8 cellular contexts compared by ENCODE assay signal in genomic region chr2:45342-46130, GRCh38. TPM values are rescaled to one million over a fixed set of nuclear protein-coding genes. Genes with fewer than 3 reads are reported as not detected.
DNase-seq lines count a peak whose midpoint lies in the region; ATAC-seq and TF ChIP-seq lines count a peak whose summit lies in the region.

No MANE protein-coding gene starts in this region.

- peak overlapping the region; percentile 89 for H3K4me2 ChIP-seq in smooth muscle cell

- ATAC-seq in HG03354 (IDR thresholded peaks at IDR 0.05; ENCODE audit: poor library complexity, severe bottlenecking, unreplicated experiment) (peak; percentile 28), omental fat pad (ENCODE audit: low FRiP score) (no peak), GM19452 (IDR thresholded peaks at IDR 0.05; ENCODE audit: unreplicated experiment) (no peak)
- peak; percentile 9 to 44 for ATAC-seq in activated T-cell treated with anti-CD3 and anti-CD28 coated beads, Interleukin-2, amount 50 U/mL, for 4 hours

- TF ChIP-seq CTCF in smooth muscle cell (IDR thresholded peaks at IDR 0.05; ENCODE audit: borderline replicate concordance, insufficient read depth, poor library complexity, severe bottlenecking) = no peak
- TF ChIP-seq CTCF in omental fat pad (IDR thresholded peaks at IDR 0.05) = no peak

- peak overlapping the region; percentile 87 for H3K4me3 ChIP-seq in iPS-20b (ENCODE audit: low read length)
- peak overlapping the region; percentile 62 for H3K4me3 ChIP-seq in smooth muscle cell

- H3K4me1 ChIP-seq in iPS-20b (ENCODE audit: insufficient read depth, low read length) (peaks cover 23% of the 10 kb centered on the region), smooth muscle cell (ENCODE audit: low read depth) (peaks cover 3% of the 10 kb centered on the region)

- H3K9me3 ChIP-seq in iPS-20b (ENCODE audit: insufficient read depth, low read depth, low read length) (no peaks in the 10 kb centered on the region), smooth muscle cell (replicated peaks; ENCODE audit: low read depth) (no peaks in the 10 kb centered on the region)

- H4K20me1 ChIP-seq in smooth muscle cell (ENCODE audit: low read depth) = no peaks in the 10 kb centered on the region

- no peaks in the 10 kb centered on the region for H3F3A ChIP-seq in smooth muscle cell (ENCODE audit: low read depth)

- peaks cover 45% of the 10 kb centered on the region for H3K27me3 ChIP-seq in iPS-20b (ENCODE audit: insufficient read depth, low read length)
- peaks cover 59% of the 10 kb centered on the region for H3K27me3 ChIP-seq in smooth muscle cell (ENCODE audit: low read depth)

- WGBS in smooth muscle cell (ENCODE audit: low lambda C conversion rate) = 5% methylated on average over 41 of the region's 76 CpGs

- H3K4me3 Mint-ChIP-seq in activated T-cell treated with anti-CD3 and anti-CD28 coated beads, Interleukin-2, amount 50 U/mL, for 4 hours = peak overlapping the region; percentile 64

- H3K9ac ChIP-seq in iPS-20b (ENCODE audit: low read depth, low read length) (peak overlapping the region; percentile 60; the same call in 1 of the 2 replicates), smooth muscle cell (ENCODE audit: low read depth) (no peak overlapping the region)

- no peaks in the 10 kb centered on the region for H3K79me2 ChIP-seq in smooth muscle cell (ENCODE audit: low read depth)

- H3K4me1 Mint-ChIP-seq in activated T-cell treated with anti-CD3 and anti-CD28 coated beads, Interleukin-2, amount 50 U/mL, for 4 hours (ENCODE audit: low read depth) = peaks cover 10% of the 10 kb centered on the region

- H2AFZ ChIP-seq in smooth muscle cell (ENCODE audit: low read depth) = peak overlapping the region; percentile 62

- H3K27ac ChIP-seq in iPS-20b (ENCODE audit: low read length) = no peak overlapping the region
- no peak overlapping the region for H3K27ac ChIP-seq in smooth muscle cell (ENCODE audit: low read depth)

- peaks cover 40% of the 10 kb centered on the region for H3K27me3 Mint-ChIP-seq in activated T-cell treated with anti-CD3 and anti-CD28 coated beads, Interleukin-2, amount 50 U/mL, for 4 hours (ENCODE audit: low read depth)

- no peak for DNase-seq in activated T-cell treated with anti-CD3 and anti-CD28 coated beads, Interleukin-2, amount 50 U/mL, for 4 hours
- DNase-seq in smooth muscle cell (lab: John Stamatoyannopoulos, UW; ENCODE audit: unreplicated experiment) (no peak), Kasumi-1 (lab: John Stamatoyannopoulos, UW) (no peak), omental fat pad (ENCODE audit: low spot score) (no peak)
- DNase-seq in NK-92 treated with Interleukin-12 subunit alpha and Interleukin-12 subunit beta, amount 100 ng/mL, for 24 hours (lab: John Stamatoyannopoulos, UW) = no peak

- no peaks in the 10 kb centered on the region for H3K9me3 Mint-ChIP-seq in activated T-cell treated with anti-CD3 and anti-CD28 coated beads, Interleukin-2, amount 50 U/mL, for 4 hours

- no peaks in the 10 kb centered on the region for H3K36me3 Mint-ChIP-seq in activated T-cell treated with anti-CD3 and anti-CD28 coated beads, Interleukin-2, amount 50 U/mL, for 4 hours (ENCODE audit: insufficient read depth)

- peaks cover 16% of the 10 kb centered on the region; the same call in 1 of the 2 replicates for H3K36me3 ChIP-seq in iPS-20b (ENCODE audit: insufficient read depth, low read depth, low read length)
- H3K36me3 ChIP-seq in smooth muscle cell (ENCODE audit: low read depth) = no peaks in the 10 kb centered on the region

RNA-seq across cellular contexts. Expression of gene FAM110C, which starts 0.8 kb away (rescaled TPM):
- total RNA-seq in activated T-cell treated with anti-CD3 and anti-CD28 coated beads, Interleukin-2, amount 50 U/mL, for 4 hours = under 1 TPM; 0.20 to 0.40 (median 0.24) TPM
- 2.3 and 3.0 TPM in 2 replicates for total RNA-seq in smooth muscle cell
- 0.14 and 0.16 TPM in 2 replicates for polyA plus RNA-seq in smooth muscle cell
- total RNA-seq in omental fat pad = 10 to 100 TPM in 2 of 4 donors, 1 to 10 TPM in 1, under 1 TPM in 1; 0.63 to 78.6 (median 18.0) TPM

Comparison
In these comparisons a context has a peak if more than half of its experiments do, and no peak if none do; other contexts are left out.
1. ATAC-seq: peak in HG03354 (single experiment) and activated T-cell treated with anti-CD3 and anti-CD28 coated beads, Interleukin-2, amount 50 U/mL, for 4 hours (2 of 2); none in omental fat pad (single experiment) and GM19452 (single experiment).